ENCODE assay signal across 9 cellular contexts in the genomic region with DNA sequence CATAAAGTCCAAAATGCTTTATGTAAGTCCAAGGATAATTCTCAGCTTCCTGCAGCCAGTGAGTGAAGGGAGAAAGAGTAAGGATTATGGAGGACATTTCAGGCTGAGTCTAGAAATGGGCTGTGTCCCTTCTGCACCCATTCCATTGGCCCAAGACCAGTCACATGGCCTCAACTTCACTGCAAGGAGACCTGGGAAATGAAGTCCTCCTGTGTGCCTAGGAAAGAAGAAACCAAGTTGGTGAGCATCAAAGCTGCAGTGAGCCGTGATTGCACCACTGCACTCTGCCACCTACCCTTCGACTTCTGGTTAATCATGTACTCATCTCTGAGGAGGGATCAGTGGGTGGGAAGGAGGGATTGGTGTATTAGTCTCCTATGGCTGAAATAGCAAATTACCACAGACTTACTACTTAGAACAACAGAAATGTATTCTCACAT. TPM values are rescaled to one million over a fixed set of nuclear protein-coding genes. Genes with fewer than 3 reads are reported as not detected.
DNase-seq lines count a peak whose midpoint lies in the region; ATAC-seq and TF ChIP-seq lines count a peak whose summit lies in the region.
"Had no signal": no experiment of that assay in that cellular context is flagged by ENCODE, and none has a peak within 500 bp of the region (broad histone marks: within the 10 kb centered on the region; RNA-seq: fewer than 3 reads in every experiment).

No MANE protein-coding gene starts in this region.

- H3K4me3 ChIP-seq in right atrium auricular region (no peak overlapping the region), right cardiac atrium (ENCODE audit: low read length) (no peak overlapping the region)

- H3K4me1 ChIP-seq in right atrium auricular region (no peaks in the 10 kb centered on the region), right cardiac atrium (ENCODE audit: control insufficient read depth, insufficient read depth, low read length) (no peaks in the 10 kb centered on the region)

- intact Hi-C loops in Right ventricle myocardium superior (cut with DNase I) (no loop called here), right cardiac atrium (cut with DNase I) (no loop called here)

- H3K27ac ChIP-seq in right atrium auricular region (no peak overlapping the region), right cardiac atrium (ENCODE audit: low read length) (no peak overlapping the region)

- peaks cover 13 to 22% of the 10 kb centered on the region in 2 donors for H3K36me3 Mint-ChIP-seq in activated naive CD4-positive, alpha-beta T cell treated with anti-CD3 and anti-CD28 coated beads, Interleukin-2, amount 50 U/mL, for 72 hours

- H3K27me3 ChIP-seq in right atrium auricular region (no peaks in the 10 kb centered on the region), right cardiac atrium (ENCODE audit: control insufficient read depth, insufficient read depth) (no peaks in the 10 kb centered on the region)

- no peak for TF ChIP-seq CTCF in right atrium auricular region (IDR thresholded peaks at IDR 0.05)

- peaks cover 0 to 3% of the 10 kb centered on the region in 2 donors for H3K9me3 Mint-ChIP-seq in activated naive CD4-positive, alpha-beta T cell treated with anti-CD3 and anti-CD28 coated beads, Interleukin-2, amount 50 U/mL, for 72 hours

- H3K27ac Mint-ChIP-seq in activated naive CD4-positive, alpha-beta T cell treated with anti-CD3 and anti-CD28 coated beads, Interleukin-2, amount 50 U/mL, for 72 hours = peak overlapping the region in 1 of 2 donors; percentile 99

- ATAC-seq in Right ventricle myocardium superior (ENCODE audit: poor library complexity) (peak; percentile 73), HG03520 (IDR thresholded peaks at IDR 0.05; ENCODE audit: unreplicated experiment) (peak; percentile 39), right cardiac atrium (peak; percentile 73 to 78), HG03139 (IDR thresholded peaks at IDR 0.05; ENCODE audit: unreplicated experiment) (no peak)
- ATAC-seq in activated naive CD4-positive, alpha-beta T cell treated with anti-CD3 and anti-CD28 coated beads, Interleukin-2, amount 50 U/mL, for 72 hours = peak; percentile 73 to 81

- H3K36me3 ChIP-seq in right atrium auricular region = peaks cover 17% of the 10 kb centered on the region

- H3K9me3 ChIP-seq in right atrium auricular region (no peaks in the 10 kb centered on the region), right cardiac atrium (ENCODE audit: control insufficient read depth, low read length) (no peaks in the 10 kb centered on the region)

- 71% methylated on average over 2 of the region's 2 CpGs for WGBS in right cardiac atrium

- DNase-seq in Right ventricle myocardium superior = no peak
- DNase-seq in right atrium auricular region (ENCODE audit: low spot score) = no peak
- peak; percentile 86 for DNase-seq in SIG-M5 treated with dmso at 0.1 percent for 504 hours (lab: John Stamatoyannopoulos, UW; ENCODE audit: unreplicated experiment)
- peak in 1 of 2 donors; percentile 47 for DNase-seq in activated naive CD4-positive, alpha-beta T cell treated with anti-CD3 and anti-CD28 coated beads, Interleukin-2, amount 50 U/mL, for 72 hours (ENCODE audit: low spot score in 2 of 2)
- no peak for DNase-seq in right cardiac atrium
- DNase-seq in stimulated activated CD4-positive, alpha-beta T cell treated with anti-CD3 and anti-CD28 coated beads, Interleukin-4, amount 100 ng/mL, for 4 hours = peak; percentile 35 to 70

RNA-seq across cellular contexts. Expression of a gene that starts 3.6 kb away (rescaled TPM):
- total RNA-seq in Right ventricle myocardium superior = 4.0 TPM
- 10 to 100 TPM in 1 of 2 donors, 1 to 10 TPM in 1; 2.6 to 12.1 TPM for total RNA-seq in right atrium auricular region
- total RNA-seq in activated naive CD4-positive, alpha-beta T cell treated with anti-CD3 and anti-CD28 coated beads, Interleukin-2, amount 50 U/mL, for 72 hours = 100 to 1,000 TPM; 166 to 194 TPM
- 1 to 10 TPM; 3.8 to 8.0 (median 6.5) TPM for total RNA-seq in right cardiac atrium
- 2.3 TPM for polyA plus RNA-seq in right cardiac atrium

RNA-seq across cellular contexts. Expression of a gene that starts 6.6 kb away (rescaled TPM):
- 1.5 TPM for total RNA-seq in Right ventricle myocardium superior
- under 1 TPM; 0.56 to 0.90 TPM for total RNA-seq in right atrium auricular region
- total RNA-seq in activated naive CD4-positive, alpha-beta T cell treated with anti-CD3 and anti-CD28 coated beads, Interleukin-2, amount 50 U/mL, for 72 hours = 1 to 10 TPM; 1.0 to 2.3 TPM
- 1 to 10 TPM; 1.3 to 2.1 (median 1.9) TPM for total RNA-seq in right cardiac atrium
- polyA plus RNA-seq in right cardiac atrium = 1.2 TPM

RNA-seq across cellular contexts. Expression of a gene that starts 30.6 kb away (rescaled TPM):
- 57.9 TPM for total RNA-seq in Right ventricle myocardium superior
- 10 to 100 TPM; 39.8 to 45.3 TPM for total RNA-seq in right atrium auricular region
- total RNA-seq in activated naive CD4-positive, alpha-beta T cell treated with anti-CD3 and anti-CD28 coated beads, Interleukin-2, amount 50 U/mL, for 72 hours = under 1 TPM in 1 of 2 donors, not detected in 1; 0.32 TPM
- 10 to 100 TPM; 46.4 to 53.5 (median 53.2) TPM for total RNA-seq in right cardiac atrium
- 48.0 TPM for polyA plus RNA-seq in right cardiac atrium

RNA-seq across cellular contexts. Expression of a gene that starts 32.0 kb away (rescaled TPM):
- total RNA-seq in Right ventricle myocardium superior (not detected), right atrium auricular region (not detected), right cardiac atrium (under 1 TPM in 2 of 4 donors, not detected in 2; 0.59 to 0.71 TPM)
- not detected for total RNA-seq in activated naive CD4-positive, alpha-beta T cell treated with anti-CD3 and anti-CD28 coated beads, Interleukin-2, amount 50 U/mL, for 72 hours
- 0.50 TPM for polyA plus RNA-seq in right cardiac atrium

RNA-seq across cellular contexts. Expression of a gene that starts 56.4 kb away (rescaled TPM):
- not detected for total RNA-seq in Right ventricle myocardium superior
- total RNA-seq in right atrium auricular region = not detected
- 1 to 10 TPM in 1 of 2 donors, under 1 TPM in 1; 0.95 to 1.7 TPM for total RNA-seq in activated naive CD4-positive, alpha-beta T cell treated with anti-CD3 and anti-CD28 coated beads, Interleukin-2, amount 50 U/mL, for 72 hours
- total RNA-seq in right cardiac atrium = not detected
- not detected for polyA plus RNA-seq in right cardiac atrium
- polyA plus RNA-seq: esophagus had no signal

Comparison
In these comparisons a context has a peak if more than half of its experiments do, and no peak if none do; other contexts are left out.
1. DNase-seq: peak in SIG-M5 treated with dmso at 0.1 percent for 504 hours (single experiment) and stimulated activated CD4-positive, alpha-beta T cell treated with anti-CD3 and anti-CD28 coated beads, Interleukin-4, amount 100 ng/mL, for 4 hours (2 of 2); none in Right ventricle myocardium superior (single experiment), right atrium auricular region (single experiment) and right cardiac atrium (0 of 3).
2. RNA of a gene that starts 3.6 kb away (total RNA-seq): 166 to 194 TPM in activated naive CD4-positive, alpha-beta T cell treated with anti-CD3 and anti-CD28 coated beads, Interleukin-2, amount 50 U/mL, for 72 hours; 2.6 to 12.1 TPM in right atrium auricular region, 3.8 to 8.0 TPM in right cardiac atrium and 4.0 TPM in Right ventricle myocardium superior (single experiment); every median in the first group is over 10 times any median in the second.
3. RNA of a gene that starts 30.6 kb away (total RNA-seq): 57.9 TPM in Right ventricle myocardium superior (single experiment), 46.4 to 53.5 TPM in right cardiac atrium and 39.8 to 45.3 TPM in right atrium auricular region; 0.32 TPM in activated naive CD4-positive, alpha-beta T cell treated with anti-CD3 and anti-CD28 coated beads, Interleukin-2, amount 50 U/mL, for 72 hours; every median in the first group is over 10 times any median in the second.